13 cellular contexts compared by ENCODE assay signal in genomic region chr7:2738110-2738509, GRCh38. TPM values are rescaled to one million over a fixed set of nuclear protein-coding genes. Genes with fewer than 3 reads are reported as not detected.
DNase-seq lines count a peak whose midpoint lies in the region; ATAC-seq and TF ChIP-seq lines count a peak whose summit lies in the region.
"Had no signal": no experiment of that assay in that cellular context is flagged by ENCODE, and none has a peak within 500 bp of the region (broad histone marks: within the 10 kb centered on the region; RNA-seq: fewer than 3 reads in every experiment).

No MANE protein-coding gene starts in this region.

- no peak for TF ChIP-seq CTCF in fibroblast of pulmonary artery (IDR thresholded peaks at IDR 0.05; ENCODE audit: low read length, missing control alignments)

- no peaks in the 10 kb centered on the region for H3K9me3 Mint-ChIP-seq in naive B cell
- H3K9me3 Mint-ChIP-seq: central memory CD8-positive, alpha-beta T cell had no signal

- H3K4me3 Mint-ChIP-seq in naive B cell: peak overlapping the region in 7 of 8 donors; percentile 25 to 81 (median 34)
- H3K4me3 Mint-ChIP-seq: central memory CD8-positive, alpha-beta T cell had no signal

- DNase-seq in CD1c-positive myeloid dendritic cell (ENCODE audit: extremely low spot score): peak; percentile 71
- peak; percentile 56 for DNase-seq in NOMO-1 treated with dmso at 0.1 percent for 144 hours (lab: John Stamatoyannopoulos, UW; ENCODE audit: unreplicated experiment)
- peak; percentile 67 for DNase-seq in fibroblast of pulmonary artery (ENCODE audit: low read depth)
- DNase-seq in naive B cell: peak; percentile 55
- DNase-seq in activated CD8-positive, alpha-beta memory T cell treated with anti-CD3 and anti-CD28 coated beads for 24 hours: no peak
- DNase-seq: activated gamma-delta T cell treated with Interleukin-2 at 50 U/mL for 16 hours, kidney glomerular epithelial cell, NCI-H2227 treated with DMSO at 0.1 percent for 48 hours had no signal

- ATAC-seq in naive B cell (ENCODE audit: low read depth in 2 of 2) (peak; percentile 47 to 51), HG03095 (IDR thresholded peaks at IDR 0.05; ENCODE audit: unreplicated experiment) (no peak), HG02588 (IDR thresholded peaks at IDR 0.05; ENCODE audit: unreplicated experiment) (no peak), HG03135 (IDR thresholded peaks at IDR 0.05; ENCODE audit: unreplicated experiment) (no peak)

- H3K27ac Mint-ChIP-seq in naive B cell: peak overlapping the region; percentile 79 to 96 (median 88)

- H3K36me3 Mint-ChIP-seq in naive B cell: peaks cover 12 to 13% of the 10 kb centered on the region in 2 donors

- H3K4me3 ChIP-seq in fibroblast of pulmonary artery (replicated peaks; ENCODE audit: low read depth, low read length): no peak overlapping the region
- H3K4me3 ChIP-seq: tibial artery had no signal

- H3K27me3 Mint-ChIP-seq in naive B cell: no peaks in the 10 kb centered on the region
- H3K27me3 Mint-ChIP-seq: central memory CD8-positive, alpha-beta T cell had no signal

- peaks cover 70 to 93% (median 72%) of the 10 kb centered on the region in 3 donors for H3K4me1 Mint-ChIP-seq in naive B cell

RNA-seq across cellular contexts. Expression of gene AMZ1, which starts 50.1 kb away (rescaled TPM):
- 1 to 10 TPM in 5 of 6 donors, not detected in 1; 1.4 to 3.3 (median 2.7) TPM for polyA plus RNA-seq in naive B cell (ENCODE audit: low read depth in 6 of 6)

Comparison
In these comparisons a context has a peak if more than half of its experiments do, and no peak if none do; other contexts are left out.
1. ATAC-seq: peak in naive B cell (2 of 2); none in HG03095 (single experiment), HG02588 (single experiment) and HG03135 (single experiment).